30 cellular contexts compared by ENCODE assay signal in the genomic region with DNA sequence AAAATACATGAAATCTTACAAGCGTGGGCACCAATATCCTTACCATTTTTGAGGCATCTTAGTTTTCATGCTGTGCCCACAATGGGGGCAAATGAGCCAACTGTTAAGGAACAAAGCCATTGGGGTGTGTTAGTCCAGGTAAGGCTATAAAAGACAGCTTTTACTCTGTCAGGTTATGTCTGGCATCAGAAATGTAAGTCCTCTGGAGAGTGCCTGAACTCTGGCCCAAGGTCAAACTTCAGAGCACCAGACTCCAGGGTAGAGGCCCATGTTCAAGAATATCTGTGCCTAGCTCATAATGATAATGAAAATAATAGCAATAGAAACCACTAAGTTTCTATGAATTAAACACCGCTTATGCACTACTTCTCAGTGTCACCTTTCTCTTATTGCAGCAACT.
"Had no signal": no experiment of that assay in that cellular context is flagged by ENCODE, and none has a peak within 500 bp of the region (broad histone marks: within the 10 kb centered on the region; RNA-seq: fewer than 3 reads in every experiment).

No MANE protein-coding gene starts in this region.

- H3K4me1 Mint-ChIP-seq: activated CD4-positive, alpha-beta T cell treated with anti-CD3 and anti-CD28 coated beads, Interleukin-2, amount 10 ng/mL, durations not matched to agents 24 days and 14 days had no signal

- H3K9me3 Mint-ChIP-seq: activated CD4-positive, alpha-beta T cell treated with anti-CD3 and anti-CD28 coated beads, Interleukin-2, amount 10 ng/mL, durations not matched to agents 24 days and 14 days had no signal

- DNase-seq: activated CD4-positive, alpha-beta T cell treated with anti-CD3 and anti-CD28 coated beads, Interleukin-2, amount 10 ng/mL, durations not matched to agents 24 days and 14 days; activated CD4-positive, CD25-positive, alpha-beta regulatory T cell treated with anti-CD3 and anti-CD28 coated beads, Interleukin-2, amount 50 U/mL, for 72 hours; activated CD8-positive, alpha-beta T cell treated with anti-CD3 and anti-CD28 coated beads for 36 hours; activated effector memory CD4-positive, alpha-beta T cell treated with Interleukin-2 at 50 U/mL for 16 hours; activated naive CD4-positive, alpha-beta T cell treated with Interleukin-2 at 50 U/mL for 16 hours; activated T-cell treated with anti-CD3 and anti-CD28 coated beads for 4 hours; dorsolateral prefrontal cortex; effector memory CD4-positive, alpha-beta T cell; gastrocnemius medialis; head of caudate nucleus; hypothalamus; immature natural killer cell; kidney; left colon; midbrain; naive thymus-derived CD8-positive, alpha-beta T cell; right lobe of liver; SK-N-SH; stimulated activated CD4-positive, alpha-beta T cell treated with anti-CD3 and anti-CD28 coated beads, Interleukin-4, amount 100 ng/mL, for 4 hours; stimulated activated naive CD4-positive, alpha-beta T cell treated with Interleukin-2 at 50 U/mL for 16 hours; SW 1271; T1000; trophoblast cell; uterus; WERI-Rb-1 had no signal

- ATAC-seq: gastrocnemius medialis; left colon; naive thymus-derived CD8-positive, alpha-beta T cell; right lobe of liver had no signal

- H3K27me3 Mint-ChIP-seq: activated CD4-positive, alpha-beta T cell treated with anti-CD3 and anti-CD28 coated beads, Interleukin-2, amount 10 ng/mL, durations not matched to agents 24 days and 14 days; activated naive CD8-positive, alpha-beta T cell had no signal

- H3K27ac Mint-ChIP-seq: activated CD4-positive, alpha-beta T cell treated with anti-CD3 and anti-CD28 coated beads, Interleukin-2, amount 10 ng/mL, durations not matched to agents 24 days and 14 days; activated CD8-positive, alpha-beta T cell treated with anti-CD3 and anti-CD28 coated beads for 36 hours; activated naive CD8-positive, alpha-beta T cell had no signal

- H3K36me3 Mint-ChIP-seq: activated naive CD8-positive, alpha-beta T cell; brain; immature natural killer cell; naive thymus-derived CD8-positive, alpha-beta T cell had no signal

- H3K4me3 Mint-ChIP-seq: activated CD4-positive, alpha-beta T cell treated with anti-CD3 and anti-CD28 coated beads, Interleukin-2, amount 10 ng/mL, durations not matched to agents 24 days and 14 days; activated naive CD8-positive, alpha-beta T cell; brain; immature natural killer cell; naive thymus-derived CD8-positive, alpha-beta T cell; T-helper 1 cell treated with Interleukin-12 subunit alpha and Interleukin-12 subunit beta and Interleukin-4 antibody, amounts not matched to agents 30 μg/mL and 1 μg/mL, for 36 hours had no signal

- H3K9me3 ChIP-seq: ascending aorta, gastrocnemius medialis, right lobe of liver, SK-N-SH, thoracic aorta, uterus had no signal
